In genomic region chr9:135500525-135501260, GRCh38 we compare ENCODE assay signal across 1 cellular context.
A peak's percentile ranks its signal among the peaks of the same experiment; 100 is the strongest.
TF ChIP-seq lines count a peak whose summit lies in the region.

Gene MRPS2, plus strand, starts transcription at chr9:135500682. Its CDS starts 29 bp downstream, at chr9:135500711.

TF ChIP-seq in GM12878, 131 proteins besides CTCF, POLR2A, EP300 and RAD21 (continued from another document):
- peak; percentile 44; the same call in 1 of the 2 replicates for TF ChIP-seq TCF12 (IDR thresholded peaks at IDR 0.05; ENCODE audit: low read depth, low read length)
- TF ChIP-seq CHD2 (IDR thresholded peaks at IDR 0.05; ENCODE audit: borderline replicate concordance, low read depth, low read length), result peak; percentile 66; the same call in 1 of the 2 replicates
- 0 out of 2 replicates have a peak, but pooled peaks have one; percentile 18 for TF ChIP-seq RCOR1 (conservative IDR thresholded peaks at IDR 0.05; ENCODE audit: low read depth, low read length)
- TF ChIP-seq NKRF (conservative IDR thresholded peaks at IDR 0.05), result peak; percentile 29
- TF ChIP-seq SP1 (IDR thresholded peaks at IDR 0.05; ENCODE audit: low read depth, low read length), result peak; percentile 56
- TF ChIP-seq NRF1 (conservative IDR thresholded peaks at IDR 0.05; ENCODE audit: low read depth, low read length), result no peak
- TF ChIP-seq NR2F1 (conservative IDR thresholded peaks at IDR 0.05), result peak; percentile 92
- TF ChIP-seq HCFC1 (IDR thresholded peaks at IDR 0.05; ENCODE audit: low read length), result peak; percentile 70
- TF ChIP-seq SMARCA5 (IDR thresholded peaks at IDR 0.05), result peak; percentile 97
- TF ChIP-seq MYC (IDR thresholded peaks at IDR 0.05; ENCODE audit: insufficient read depth, insufficient read length, insufficient replicate concordance, low read length, severe bottlenecking), result peak; percentile 66
- no peak for TF ChIP-seq BRCA1 (IDR thresholded peaks at IDR 0.05; ENCODE audit: low read depth, low read length)
- peak; percentile 26; the same call in 1 of the 2 replicates for TF ChIP-seq BACH1 (IDR thresholded peaks at IDR 0.05; ENCODE audit: borderline replicate concordance)
- 0 out of 2 replicates have a peak, but pooled peaks have one; percentile 21 for TF ChIP-seq DPF2 (IDR thresholded peaks at IDR 0.05)
- TF ChIP-seq RUNX3 (IDR thresholded peaks at IDR 0.05; ENCODE audit: low read length), result peak; percentile 67
- TF ChIP-seq JUND (IDR thresholded peaks at IDR 0.05; ENCODE audit: low read depth, low read length), result 0 out of 2 replicates have a peak, but pooled peaks have one; percentile 25
- TF ChIP-seq PAX5 (IDR thresholded peaks at IDR 0.05; ENCODE audit: borderline replicate concordance, low read depth, low read length), result peak; percentile 84
- TF ChIP-seq, protein P1, sequence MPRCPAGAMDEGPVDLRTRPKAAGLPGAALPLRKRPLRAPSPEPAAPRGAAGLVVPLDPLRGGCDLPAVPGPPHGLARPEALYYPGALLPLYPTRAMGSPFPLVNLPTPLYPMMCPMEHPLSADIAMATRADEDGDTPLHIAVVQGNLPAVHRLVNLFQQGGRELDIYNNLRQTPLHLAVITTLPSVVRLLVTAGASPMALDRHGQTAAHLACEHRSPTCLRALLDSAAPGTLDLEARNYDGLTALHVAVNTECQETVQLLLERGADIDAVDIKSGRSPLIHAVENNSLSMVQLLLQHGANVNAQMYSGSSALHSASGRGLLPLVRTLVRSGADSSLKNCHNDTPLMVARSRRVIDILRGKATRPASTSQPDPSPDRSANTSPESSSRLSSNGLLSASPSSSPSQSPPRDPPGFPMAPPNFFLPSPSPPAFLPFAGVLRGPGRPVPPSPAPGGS (IDR thresholded peaks at IDR 0.05; ENCODE audit: borderline replicate concordance, insufficient read depth, low read depth, low read length, poor library complexity, severe bottlenecking), result no peak
- peak; percentile 58; the same call in 1 of the 2 replicates for TF ChIP-seq MAX (IDR thresholded peaks at IDR 0.05; ENCODE audit: low read depth, low read length)
- TF ChIP-seq MXI1 (IDR thresholded peaks at IDR 0.05; ENCODE audit: low read depth, low read length), result peak; percentile 65
- TF ChIP-seq, protein P2, sequence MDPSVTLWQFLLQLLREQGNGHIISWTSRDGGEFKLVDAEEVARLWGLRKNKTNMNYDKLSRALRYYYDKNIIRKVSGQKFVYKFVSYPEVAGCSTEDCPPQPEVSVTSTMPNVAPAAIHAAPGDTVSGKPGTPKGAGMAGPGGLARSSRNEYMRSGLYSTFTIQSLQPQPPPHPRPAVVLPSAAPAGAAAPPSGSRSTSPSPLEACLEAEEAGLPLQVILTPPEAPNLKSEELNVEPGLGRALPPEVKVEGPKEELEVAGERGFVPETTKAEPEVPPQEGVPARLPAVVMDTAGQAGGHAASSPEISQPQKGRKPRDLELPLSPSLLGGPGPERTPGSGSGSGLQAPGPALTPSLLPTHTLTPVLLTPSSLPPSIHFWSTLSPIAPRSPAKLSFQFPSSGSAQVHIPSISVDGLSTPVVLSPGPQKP (IDR thresholded peaks at IDR 0.05; ENCODE audit: low read depth, low read length), result peak; percentile 44; the same call in 1 of the 2 replicates
- TF ChIP-seq LARP7 (IDR thresholded peaks at IDR 0.05), result peak; percentile 58; the same call in 1 of the 2 replicates
- TF ChIP-seq CREM (IDR thresholded peaks at IDR 0.05; ENCODE audit: low read depth), result peak; percentile 58
- TF ChIP-seq ZSCAN29 (IDR thresholded peaks at IDR 0.05), result no peak
- peak; percentile 62; the same call in 1 of the 2 replicates for TF ChIP-seq RB1 (IDR thresholded peaks at IDR 0.05; ENCODE audit: borderline replicate concordance)
- no peak for TF ChIP-seq STAT3 (IDR thresholded peaks at IDR 0.05; ENCODE audit: low read depth, low read length)
- TF ChIP-seq TAF1 (IDR thresholded peaks at IDR 0.05; ENCODE audit: borderline replicate concordance, low read depth, low read length), result peak; percentile 91
- no peak for TF ChIP-seq SMC3 (IDR thresholded peaks at IDR 0.05; ENCODE audit: borderline replicate concordance, low read length)
- TF ChIP-seq, protein P3, sequence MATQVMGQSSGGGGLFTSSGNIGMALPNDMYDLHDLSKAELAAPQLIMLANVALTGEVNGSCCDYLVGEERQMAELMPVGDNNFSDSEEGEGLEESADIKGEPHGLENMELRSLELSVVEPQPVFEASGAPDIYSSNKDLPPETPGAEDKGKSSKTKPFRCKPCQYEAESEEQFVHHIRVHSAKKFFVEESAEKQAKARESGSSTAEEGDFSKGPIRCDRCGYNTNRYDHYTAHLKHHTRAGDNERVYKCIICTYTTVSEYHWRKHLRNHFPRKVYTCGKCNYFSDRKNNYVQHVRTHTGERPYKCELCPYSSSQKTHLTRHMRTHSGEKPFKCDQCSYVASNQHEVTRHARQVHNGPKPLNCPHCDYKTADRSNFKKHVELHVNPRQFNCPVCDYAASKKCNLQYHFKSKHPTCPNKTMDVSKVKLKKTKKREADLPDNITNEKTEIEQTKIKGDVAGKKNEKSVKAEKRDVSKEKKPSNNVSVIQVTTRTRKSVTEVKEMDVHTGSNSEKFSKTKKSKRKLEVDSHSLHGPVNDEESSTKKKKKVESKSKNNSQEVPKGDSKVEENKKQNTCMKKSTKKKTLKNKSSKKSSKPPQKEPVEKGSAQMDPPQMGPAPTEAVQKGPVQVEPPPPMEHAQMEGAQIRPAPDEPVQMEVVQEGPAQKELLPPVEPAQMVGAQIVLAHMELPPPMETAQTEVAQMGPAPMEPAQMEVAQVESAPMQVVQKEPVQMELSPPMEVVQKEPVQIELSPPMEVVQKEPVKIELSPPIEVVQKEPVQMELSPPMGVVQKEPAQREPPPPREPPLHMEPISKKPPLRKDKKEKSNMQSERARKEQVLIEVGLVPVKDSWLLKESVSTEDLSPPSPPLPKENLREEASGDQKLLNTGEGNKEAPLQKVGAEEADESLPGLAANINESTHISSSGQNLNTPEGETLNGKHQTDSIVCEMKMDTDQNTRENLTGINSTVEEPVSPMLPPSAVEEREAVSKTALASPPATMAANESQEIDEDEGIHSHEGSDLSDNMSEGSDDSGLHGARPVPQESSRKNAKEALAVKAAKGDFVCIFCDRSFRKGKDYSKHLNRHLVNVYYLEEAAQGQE (IDR thresholded peaks at IDR 0.05; ENCODE audit: low read depth, low read length), result no peak
- TF ChIP-seq GATAD2B (conservative IDR thresholded peaks at IDR 0.05; ENCODE audit: low read depth), result peak; percentile 43
- TF ChIP-seq RELA (IDR thresholded peaks at IDR 0.05; ENCODE audit: borderline replicate concordance, partially characterized antibody), result no peak
- 0 out of 2 replicates have a peak, but pooled peaks have one; percentile 5 for TF ChIP-seq TCF3 (IDR thresholded peaks at IDR 0.05; ENCODE audit: borderline replicate concordance, insufficient read depth, low read depth, low read length)
- TF ChIP-seq POU2F2 (IDR thresholded peaks at IDR 0.05; ENCODE audit: borderline replicate concordance, low read depth, low read length), result peak; percentile 36; the same call in 1 of the 3 replicates
- TF ChIP-seq EED (IDR thresholded peaks at IDR 0.05; ENCODE audit: low read depth), result no peak
- 0 out of 2 replicates have a peak, but pooled peaks have one; percentile 33 for TF ChIP-seq TBL1XR1 (IDR thresholded peaks at IDR 0.05; ENCODE audit: low read depth, low read length)
- TF ChIP-seq, protein P4, sequence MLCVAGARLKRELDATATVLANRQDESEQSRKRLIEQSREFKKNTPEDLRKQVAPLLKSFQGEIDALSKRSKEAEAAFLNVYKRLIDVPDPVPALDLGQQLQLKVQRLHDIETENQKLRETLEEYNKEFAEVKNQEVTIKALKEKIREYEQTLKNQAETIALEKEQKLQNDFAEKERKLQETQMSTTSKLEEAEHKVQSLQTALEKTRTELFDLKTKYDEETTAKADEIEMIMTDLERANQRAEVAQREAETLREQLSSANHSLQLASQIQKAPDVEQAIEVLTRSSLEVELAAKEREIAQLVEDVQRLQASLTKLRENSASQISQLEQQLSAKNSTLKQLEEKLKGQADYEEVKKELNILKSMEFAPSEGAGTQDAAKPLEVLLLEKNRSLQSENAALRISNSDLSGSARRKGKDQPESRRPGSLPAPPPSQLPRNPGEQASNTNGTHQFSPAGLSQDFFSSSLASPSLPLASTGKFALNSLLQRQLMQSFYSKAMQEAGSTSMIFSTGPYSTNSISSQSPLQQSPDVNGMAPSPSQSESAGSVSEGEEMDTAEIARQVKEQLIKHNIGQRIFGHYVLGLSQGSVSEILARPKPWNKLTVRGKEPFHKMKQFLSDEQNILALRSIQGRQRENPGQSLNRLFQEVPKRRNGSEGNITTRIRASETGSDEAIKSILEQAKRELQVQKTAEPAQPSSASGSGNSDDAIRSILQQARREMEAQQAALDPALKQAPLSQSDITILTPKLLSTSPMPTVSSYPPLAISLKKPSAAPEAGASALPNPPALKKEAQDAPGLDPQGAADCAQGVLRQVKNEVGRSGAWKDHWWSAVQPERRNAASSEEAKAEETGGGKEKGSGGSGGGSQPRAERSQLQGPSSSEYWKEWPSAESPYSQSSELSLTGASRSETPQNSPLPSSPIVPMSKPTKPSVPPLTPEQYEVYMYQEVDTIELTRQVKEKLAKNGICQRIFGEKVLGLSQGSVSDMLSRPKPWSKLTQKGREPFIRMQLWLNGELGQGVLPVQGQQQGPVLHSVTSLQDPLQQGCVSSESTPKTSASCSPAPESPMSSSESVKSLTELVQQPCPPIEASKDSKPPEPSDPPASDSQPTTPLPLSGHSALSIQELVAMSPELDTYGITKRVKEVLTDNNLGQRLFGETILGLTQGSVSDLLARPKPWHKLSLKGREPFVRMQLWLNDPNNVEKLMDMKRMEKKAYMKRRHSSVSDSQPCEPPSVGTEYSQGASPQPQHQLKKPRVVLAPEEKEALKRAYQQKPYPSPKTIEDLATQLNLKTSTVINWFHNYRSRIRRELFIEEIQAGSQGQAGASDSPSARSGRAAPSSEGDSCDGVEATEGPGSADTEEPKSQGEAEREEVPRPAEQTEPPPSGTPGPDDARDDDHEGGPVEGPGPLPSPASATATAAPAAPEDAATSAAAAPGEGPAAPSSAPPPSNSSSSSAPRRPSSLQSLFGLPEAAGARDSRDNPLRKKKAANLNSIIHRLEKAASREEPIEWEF (IDR thresholded peaks at IDR 0.05; ENCODE audit: insufficient replicate concordance, low read depth, low read length), result no peak
- 0 out of 2 replicates have a peak, but pooled peaks have one; percentile 66 for TF ChIP-seq SMAD5 (IDR thresholded peaks at IDR 0.05; ENCODE audit: low read depth)
- TF ChIP-seq, protein P5, sequence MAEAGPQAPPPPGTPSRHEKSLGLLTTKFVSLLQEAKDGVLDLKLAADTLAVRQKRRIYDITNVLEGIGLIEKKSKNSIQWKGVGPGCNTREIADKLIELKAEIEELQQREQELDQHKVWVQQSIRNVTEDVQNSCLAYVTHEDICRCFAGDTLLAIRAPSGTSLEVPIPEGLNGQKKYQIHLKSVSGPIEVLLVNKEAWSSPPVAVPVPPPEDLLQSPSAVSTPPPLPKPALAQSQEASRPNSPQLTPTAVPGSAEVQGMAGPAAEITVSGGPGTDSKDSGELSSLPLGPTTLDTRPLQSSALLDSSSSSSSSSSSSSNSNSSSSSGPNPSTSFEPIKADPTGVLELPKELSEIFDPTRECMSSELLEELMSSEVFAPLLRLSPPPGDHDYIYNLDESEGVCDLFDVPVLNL (IDR thresholded peaks at IDR 0.05; ENCODE audit: low read depth, low read length), result 0 out of 2 replicates have a peak, but pooled peaks have one; percentile 37
- TF ChIP-seq HDGF (IDR thresholded peaks at IDR 0.05), result 0 out of 2 replicates have a peak, but pooled peaks have one; percentile 20
- no peak for TF ChIP-seq NBN (IDR thresholded peaks at IDR 0.05)
- no peak for TF ChIP-seq ZNF384 (IDR thresholded peaks at IDR 0.05; ENCODE audit: borderline replicate concordance, low read depth, low read length)
- peak; percentile 70 for TF ChIP-seq POLR2AphosphoS5 (IDR thresholded peaks at IDR 0.05; ENCODE audit: low read length)
- TF ChIP-seq, protein P6, sequence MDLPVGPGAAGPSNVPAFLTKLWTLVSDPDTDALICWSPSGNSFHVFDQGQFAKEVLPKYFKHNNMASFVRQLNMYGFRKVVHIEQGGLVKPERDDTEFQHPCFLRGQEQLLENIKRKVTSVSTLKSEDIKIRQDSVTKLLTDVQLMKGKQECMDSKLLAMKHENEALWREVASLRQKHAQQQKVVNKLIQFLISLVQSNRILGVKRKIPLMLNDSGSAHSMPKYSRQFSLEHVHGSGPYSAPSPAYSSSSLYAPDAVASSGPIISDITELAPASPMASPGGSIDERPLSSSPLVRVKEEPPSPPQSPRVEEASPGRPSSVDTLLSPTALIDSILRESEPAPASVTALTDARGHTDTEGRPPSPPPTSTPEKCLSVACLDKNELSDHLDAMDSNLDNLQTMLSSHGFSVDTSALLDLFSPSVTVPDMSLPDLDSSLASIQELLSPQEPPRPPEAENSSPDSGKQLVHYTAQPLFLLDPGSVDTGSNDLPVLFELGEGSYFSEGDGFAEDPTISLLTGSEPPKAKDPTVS (IDR thresholded peaks at IDR 0.05; ENCODE audit: low read depth, low read length), result no peak
- TF ChIP-seq EGR1 (IDR thresholded peaks at IDR 0.05; ENCODE audit: borderline replicate concordance in 1 of 2, low read depth in 2 of 2, low read length in 2 of 2), result peak in 1 of 2 experiments; percentile 97; a peak in 2 of 3 replicates
